In the genomic region with DNA sequence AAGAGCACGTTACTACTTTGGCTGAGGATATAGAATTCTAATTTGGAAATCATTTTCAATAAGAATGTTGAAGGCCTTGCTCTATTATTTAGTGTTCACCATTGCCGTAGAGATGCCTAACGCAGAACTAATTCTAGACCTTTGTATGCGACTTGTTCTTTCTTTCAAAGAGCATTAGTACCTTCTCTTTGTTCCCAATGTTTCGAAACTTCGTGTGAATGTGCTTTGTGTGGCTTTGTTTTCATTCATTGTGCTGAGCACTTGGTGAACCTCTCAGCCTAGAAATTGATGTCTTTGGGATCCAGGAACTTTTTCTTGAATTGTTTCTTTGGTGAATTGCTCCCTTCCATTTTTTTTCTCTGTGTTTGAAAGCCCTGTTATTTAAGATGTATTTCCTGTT, we compare ENCODE assay signal across 21 cellular contexts.
"Had no signal": no experiment of that assay in that cellular context is flagged by ENCODE, and none has a peak within 500 bp of the region (broad histone marks: within the 10 kb centered on the region; RNA-seq: fewer than 3 reads in every experiment).

No MANE protein-coding gene starts in this region.

- H3K27me3 ChIP-seq: MG63, SJSA1 had no signal

- H3K9me3 ChIP-seq: SJSA1 had no signal

- H3K4me3 ChIP-seq: MG63, SJSA1, SK-N-MC had no signal

- FAIRE-seq: RCC 7860 had no signal

- DNase-seq: Karpas-422, KG1, MG63, NCI-H1092, NCI-H1436, NCI-H187, NCI-H2029, NCI-H2081 treated with DMSO at 0.1 percent for 48 hours, NCI-H2171, NCI-H226, NCI-H446, NCI-H510A, NCI-H524 treated with DMSO at 0.1 percent for 48 hours, NCI-H69, NCI-H774, Right ventricle myocardium superior, RPMI8226, SIG-M5 had no signal

- H3K36me3 ChIP-seq: MG63, SJSA1 had no signal

- H3K27ac ChIP-seq: SJSA1, SK-N-MC had no signal
